8 cellular contexts compared by ENCODE assay signal in genomic region chr6:107958689-107959362, GRCh38. TPM values are rescaled to one million over a fixed set of nuclear protein-coding genes. Genes with fewer than 3 reads are reported as not detected.
DNase-seq lines count a peak whose midpoint lies in the region; TF ChIP-seq lines count a peak whose summit lies in the region.
"Not testable (repeated sequence)": the region's sequence is repeated elsewhere in the genome, so short reads cannot be mapped to it uniquely, and the experiment has no call there.

No MANE protein-coding gene starts in this region.

- H3K4me3 Mint-ChIP-seq in activated T-helper 1 cell treated with anti-CD3 and anti-CD28 coated beads, Interleukin-12 subunit alpha, Interleukin-12 subunit beta, Interleukin-2, Interleukin-4 antibody, amounts not matched to agents 30 ng/mL and 10 ng/mL and 1 ng/mL, durations not matched to agents 14 hours and 24 hours and 36 hours, result peak overlapping the region; percentile 88

- H3K79me2 ChIP-seq in ACC112 (ENCODE audit: control insufficient read depth, insufficient read depth, low read length, unreplicated experiment), result peaks cover 36% of the 10 kb centered on the region

- in situ Hi-C loops in HAP-1 (cut with MboI; ENCODE audit: low sequenced_read_pairs), result not testable (repeated sequence)

- H3K27me3 ChIP-seq in ACC112 (ENCODE audit: insufficient read depth, low read length); HAP-1 (ENCODE audit: low read depth); left ventricle myocardium inferior (ENCODE audit: low read depth); muscle layer of duodenum (ENCODE audit: low read depth, low read length); skeletal muscle tissue (ENCODE audit: control insufficient read depth in 3 of 3, insufficient read depth in 3 of 3, low read length in 3 of 3): not testable (repeated sequence)

- DNase-seq in HAP-1 (ENCODE audit: low spot score in 2 of 2); activated T-helper 1 cell treated with anti-CD3 and anti-CD28 coated beads, Interleukin-12 subunit alpha, Interleukin-12 subunit beta, Interleukin-2, Interleukin-4 antibody, amounts not matched to agents 30 ng/mL and 10 ng/mL and 1 ng/mL, durations not matched to agents 14 hours and 24 hours and 36 hours (ENCODE audit: low spot score); coronary artery (ENCODE audit: low spot score); left ventricle myocardium inferior: not testable (repeated sequence)
- peak; percentile 35 for DNase-seq in RPMI7951 (ENCODE audit: low read depth)

- H3K27me3 Mint-ChIP-seq in activated T-helper 1 cell treated with anti-CD3 and anti-CD28 coated beads, Interleukin-12 subunit alpha, Interleukin-12 subunit beta, Interleukin-2, Interleukin-4 antibody, amounts not matched to agents 30 ng/mL and 10 ng/mL and 1 ng/mL, durations not matched to agents 14 hours and 24 hours and 36 hours (ENCODE audit: insufficient read depth), result not testable (repeated sequence)

- H3K9ac ChIP-seq in skeletal muscle tissue (ENCODE audit: low read depth in 1 of 3, low read length in 3 of 3), result peak overlapping the region; percentile 62 to 83 (median 68)

- not testable (repeated sequence) for H3K9me3 ChIP-seq in HAP-1; left ventricle myocardium inferior (replicated peaks); muscle layer of duodenum (ENCODE audit: control insufficient read depth in 1 of 2, low read length in 2 of 2); skeletal muscle tissue (ENCODE audit: control insufficient read depth in 3 of 3, low read length in 3 of 3)

- H3K36me3 ChIP-seq in ACC112 (ENCODE audit: insufficient read depth, low read length); HAP-1 (replicated peaks); left ventricle myocardium inferior; muscle layer of duodenum (ENCODE audit: control insufficient read depth in 1 of 2, insufficient read depth in 2 of 2, low read length in 2 of 2); skeletal muscle tissue (ENCODE audit: control insufficient read depth in 3 of 3, insufficient read depth in 3 of 3, low read length in 3 of 3): not testable (repeated sequence)

- H3K4me3 ChIP-seq in ACC112 (ENCODE audit: low read depth, low read length) (peak overlapping the region; percentile 98), HAP-1 (peak overlapping the region; percentile 88), coronary artery (peak overlapping the region; percentile 85), left ventricle myocardium inferior (peak overlapping the region; percentile 88), muscle layer of duodenum (ENCODE audit: low read depth in 1 of 2, low read length in 2 of 2) (peak overlapping the region; percentile 46 to 94), skeletal muscle tissue (ENCODE audit: low read length in 3 of 3) (peak overlapping the region; percentile 72 to 78 (median 76))

- not testable (repeated sequence) for H3K27ac Mint-ChIP-seq in activated T-helper 1 cell treated with anti-CD3 and anti-CD28 coated beads, Interleukin-12 subunit alpha, Interleukin-12 subunit beta, Interleukin-2, Interleukin-4 antibody, amounts not matched to agents 30 ng/mL and 10 ng/mL and 1 ng/mL, durations not matched to agents 14 hours and 24 hours and 36 hours

- peak overlapping the region; percentile 89 for H2AFZ ChIP-seq in ACC112 (ENCODE audit: low read length, unreplicated experiment)

- not testable (repeated sequence) for H3K4me1 ChIP-seq in ACC112 (ENCODE audit: control insufficient read depth, insufficient read depth, low read length, unreplicated experiment)
- H3K4me1 ChIP-seq in HAP-1 (peaks cover 23% of the 10 kb centered on the region), left ventricle myocardium inferior (peaks cover 42% of the 10 kb centered on the region), muscle layer of duodenum (ENCODE audit: control insufficient read depth in 1 of 2, insufficient read depth in 2 of 2, low read length in 2 of 2) (peaks cover 12 to 22% of the 10 kb centered on the region in 2 donors), skeletal muscle tissue (ENCODE audit: control insufficient read depth in 3 of 3, insufficient read depth in 3 of 3, low read length in 3 of 3) (peaks cover 7 to 16% (median 11%) of the 10 kb centered on the region in 3 donors)

- intact Hi-C loops in activated T-helper 1 cell treated with anti-CD3 and anti-CD28 coated beads, Interleukin-12 subunit alpha, Interleukin-12 subunit beta, Interleukin-2, Interleukin-4 antibody, amounts not matched to agents 30 ng/mL and 10 ng/mL and 1 ng/mL, durations not matched to agents 14 hours and 24 hours and 36 hours (cut with micrococcal nuclease), result loop anchor here (1.0 to 5.0 kb wide), 13 partner anchors 92 to 1523 kb away; partner anchors contain the start of genes BEND3, CD164, CEP57L1 and MTRES1
- intact Hi-C loops in left ventricle myocardium inferior (cut with micrococcal nuclease), result not testable (repeated sequence)

- H3K27ac ChIP-seq in ACC112 (ENCODE audit: low read depth, low read length); muscle layer of duodenum (ENCODE audit: low read length); skeletal muscle tissue (ENCODE audit: low read depth, low read length): not testable (repeated sequence)
- H3K27ac ChIP-seq in coronary artery (peak overlapping the region; percentile 56 to 92), left ventricle myocardium inferior (replicated peaks) (peak overlapping the region; percentile 95)

- peaks cover 14% of the 10 kb centered on the region for H3K36me3 Mint-ChIP-seq in activated T-helper 1 cell treated with anti-CD3 and anti-CD28 coated beads, Interleukin-12 subunit alpha, Interleukin-12 subunit beta, Interleukin-2, Interleukin-4 antibody, amounts not matched to agents 30 ng/mL and 10 ng/mL and 1 ng/mL, durations not matched to agents 14 hours and 24 hours and 36 hours (ENCODE audit: low read depth)

- H3K4me1 Mint-ChIP-seq in activated T-helper 1 cell treated with anti-CD3 and anti-CD28 coated beads, Interleukin-12 subunit alpha, Interleukin-12 subunit beta, Interleukin-2, Interleukin-4 antibody, amounts not matched to agents 30 ng/mL and 10 ng/mL and 1 ng/mL, durations not matched to agents 14 hours and 24 hours and 36 hours (ENCODE audit: low read depth), result peaks cover 14% of the 10 kb centered on the region

- not testable (repeated sequence) for TF ChIP-seq CTCF in coronary artery (IDR thresholded peaks at IDR 0.05); left ventricle myocardium inferior (IDR thresholded peaks at IDR 0.05; ENCODE audit: borderline replicate concordance)

- H3K9me3 Mint-ChIP-seq in activated T-helper 1 cell treated with anti-CD3 and anti-CD28 coated beads, Interleukin-12 subunit alpha, Interleukin-12 subunit beta, Interleukin-2, Interleukin-4 antibody, amounts not matched to agents 30 ng/mL and 10 ng/mL and 1 ng/mL, durations not matched to agents 14 hours and 24 hours and 36 hours, result not testable (repeated sequence)

RNA-seq across cellular contexts. Expression of gene SEC63, which starts 0.8 kb away (rescaled TPM):
- 9.6 and 19.8 TPM in 2 replicates for total RNA-seq in RPMI7951 (2014; rRNA removed; shearing (Covaris generic))
- total RNA-seq in activated T-helper 1 cell treated with anti-CD3 and anti-CD28 coated beads, Interleukin-12 subunit alpha, Interleukin-12 subunit beta, Interleukin-2, Interleukin-4 antibody, amounts not matched to agents 30 ng/mL and 10 ng/mL and 1 ng/mL, durations not matched to agents 14 hours and 24 hours and 36 hours, result 87.1 and 90.7 TPM in 2 replicates
- total RNA-seq in left ventricle myocardium inferior, result 55.0 TPM
- total RNA-seq in skeletal muscle tissue, result 40.7 TPM
